In genomic region chr2:124778076-124778475, GRCh38 we compare ENCODE assay signal across 1 cellular context.
TF ChIP-seq lines count a peak whose summit lies in the region.

No MANE protein-coding gene starts in this region.

TF ChIP-seq in GM12878, 131 proteins besides CTCF, POLR2A, EP300 and RAD21 (continued from another document):
- TF ChIP-seq EZH2 (IDR thresholded peaks at IDR 0.05; ENCODE audit: borderline replicate concordance, control insufficient read depth, low read depth, low read length) (no peak), ASH2L (IDR thresholded peaks at IDR 0.05; ENCODE audit: borderline replicate concordance, low read depth) (no peak), EED (IDR thresholded peaks at IDR 0.05; ENCODE audit: low read depth) (no peak), MTA2 (IDR thresholded peaks at IDR 0.05; ENCODE audit: low read depth) (no peak), BMI1 (IDR thresholded peaks at IDR 0.05; ENCODE audit: borderline replicate concordance) (no peak)
